ENCODE assay signal across 14 cellular contexts in the genomic region with DNA sequence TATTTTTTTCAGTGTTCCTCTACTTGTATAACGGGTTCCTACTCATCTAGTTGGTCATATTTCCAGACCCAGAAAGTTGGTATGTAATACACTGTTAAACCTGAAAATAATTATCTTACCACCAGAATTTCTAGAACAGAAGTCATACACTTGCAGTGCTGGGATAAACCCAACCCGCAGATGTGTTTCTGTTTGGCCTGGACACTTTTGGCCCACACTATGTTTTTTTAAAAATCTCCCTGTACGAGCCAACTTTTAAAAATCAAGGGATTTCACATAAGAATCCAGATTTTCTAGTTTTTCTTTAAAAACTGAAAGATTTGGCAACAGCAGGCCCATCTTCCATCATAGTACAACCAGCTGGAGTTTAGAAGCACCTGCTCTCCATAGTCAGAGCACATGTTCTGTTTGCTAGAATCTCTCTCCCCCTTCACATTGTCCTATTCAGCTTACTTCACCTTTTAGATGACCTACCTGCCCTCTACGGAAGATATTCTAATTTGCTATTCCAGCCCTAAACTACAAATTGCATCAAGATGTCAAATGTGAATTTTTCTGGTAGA.
DNase-seq lines count a peak whose midpoint lies in the region; ATAC-seq and TF ChIP-seq lines count a peak whose summit lies in the region.
"Had no signal": no experiment of that assay in that cellular context is flagged by ENCODE, and none has a peak within 500 bp of the region (broad histone marks: within the 10 kb centered on the region; RNA-seq: fewer than 3 reads in every experiment).

No MANE protein-coding gene starts in this region.

- no peak for TF ChIP-seq CTCF in WERI-Rb-1 (IDR thresholded peaks at IDR 0.05; ENCODE audit: low read depth, low read length)
- TF ChIP-seq CTCF in gastroesophageal sphincter (IDR thresholded peaks at IDR 0.05), result no peak
- TF ChIP-seq CTCF in left ventricle myocardium inferior (IDR thresholded peaks at IDR 0.05; ENCODE audit: borderline replicate concordance), result no peak
- TF ChIP-seq CTCF in natural killer cell (IDR thresholded peaks at IDR 0.05), result no peak

- TF ChIP-seq EP300 in gastroesophageal sphincter (IDR thresholded peaks at IDR 0.05), result no peak

- H3K9me3 Mint-ChIP-seq in natural killer cell, result no peaks in the 10 kb centered on the region
- H3K9me3 Mint-ChIP-seq: CD4-positive, alpha-beta T cell had no signal

- intact Hi-C loops in left ventricle myocardium inferior (cut with micrococcal nuclease), result no loop called here
- intact Hi-C loops in natural killer cell (cut with micrococcal nuclease), result no loop called here

- H3K36me3 ChIP-seq in WERI-Rb-1 (no peaks in the 10 kb centered on the region), gastroesophageal sphincter (no peaks in the 10 kb centered on the region), left ventricle myocardium inferior (no peaks in the 10 kb centered on the region)
- H3K36me3 ChIP-seq: HAP-1 had no signal

- 71 to 72% methylated on average over 4 of the region's 4 CpGs for WGBS in gastroesophageal sphincter (ENCODE audit: low coverage in 1 of 2), 2 donors

- H3K4me3 Mint-ChIP-seq in natural killer cell, result no peak overlapping the region
- H3K4me3 Mint-ChIP-seq: CD4-positive, alpha-beta T cell had no signal

- TF ChIP-seq POLR2A in gastroesophageal sphincter (IDR thresholded peaks at IDR 0.05), result no peak

- H3K36me3 Mint-ChIP-seq in natural killer cell, result no peaks in the 10 kb centered on the region

- H3K27me3 Mint-ChIP-seq in natural killer cell (ENCODE audit: low read depth in 2 of 2), result peaks cover 8 to 26% of the 10 kb centered on the region in 2 donors

- DNase-seq in WERI-Rb-1 (no peak), left ventricle myocardium inferior (no peak), natural killer cell (no peak)
- DNase-seq: ACHN; AML-193; Caco-2; CD4-positive, alpha-beta T cell; GM23248 had no signal

- H3K9me3 ChIP-seq in WERI-Rb-1 (ENCODE audit: severe bottlenecking) (peaks cover 15% of the 10 kb centered on the region), gastroesophageal sphincter (peaks cover 0 to 9% (median 0%) of the 10 kb centered on the region in 3 donors), left ventricle myocardium inferior (replicated peaks) (peaks cover 7% of the 10 kb centered on the region)
- H3K9me3 ChIP-seq: HAP-1 had no signal

- H3K4me1 Mint-ChIP-seq in natural killer cell, result no peaks in the 10 kb centered on the region

- H3K27ac ChIP-seq in WERI-Rb-1 (peak overlapping the region; percentile 71), gastroesophageal sphincter (no peak overlapping the region), left ventricle myocardium inferior (replicated peaks) (peak overlapping the region; percentile 62)
- H3K27ac ChIP-seq: C4-2B, GM23248, HL-60 had no signal

- H3K4me1 ChIP-seq in gastroesophageal sphincter (peaks cover 0 to 6% (median 2%) of the 10 kb centered on the region in 3 donors), left ventricle myocardium inferior (peaks cover 27% of the 10 kb centered on the region)
- H3K4me1 ChIP-seq: Caco-2, HAP-1 had no signal

- H3K4me3 ChIP-seq in WERI-Rb-1 (ENCODE audit: low read depth, low read length), result no peak overlapping the region
- H3K4me3 ChIP-seq in gastroesophageal sphincter, result no peak overlapping the region
- no peak overlapping the region for H3K4me3 ChIP-seq in left ventricle myocardium inferior
- H3K4me3 ChIP-seq: GM23248, HAP-1 had no signal

- H3K27me3 ChIP-seq in WERI-Rb-1 (ENCODE audit: insufficient read depth, low read depth, severe bottlenecking) (no peaks in the 10 kb centered on the region), gastroesophageal sphincter (no peaks in the 10 kb centered on the region), left ventricle myocardium inferior (ENCODE audit: low read depth) (no peaks in the 10 kb centered on the region)

- no peak overlapping the region for H3K27ac Mint-ChIP-seq in natural killer cell
- H3K27ac Mint-ChIP-seq: CD4-positive, alpha-beta T cell had no signal

- ATAC-seq in gastroesophageal sphincter, result peak; percentile 72
- ATAC-seq in GM21526 (IDR thresholded peaks at IDR 0.05; ENCODE audit: low FRiP score, unreplicated experiment), result no peak
- no peak for ATAC-seq in natural killer cell
- ATAC-seq in HG03342 (IDR thresholded peaks at IDR 0.05; ENCODE audit: unreplicated experiment), result no peak

Comparison
In these comparisons a context has a peak if more than half of its experiments do, and no peak if none do; other contexts are left out.
1. H3K27ac ChIP-seq: peak in WERI-Rb-1 (single experiment) and left ventricle myocardium inferior (single experiment); none in gastroesophageal sphincter (0 of 4).